ENCODE assay signal across 7 cellular contexts in the genomic region with DNA sequence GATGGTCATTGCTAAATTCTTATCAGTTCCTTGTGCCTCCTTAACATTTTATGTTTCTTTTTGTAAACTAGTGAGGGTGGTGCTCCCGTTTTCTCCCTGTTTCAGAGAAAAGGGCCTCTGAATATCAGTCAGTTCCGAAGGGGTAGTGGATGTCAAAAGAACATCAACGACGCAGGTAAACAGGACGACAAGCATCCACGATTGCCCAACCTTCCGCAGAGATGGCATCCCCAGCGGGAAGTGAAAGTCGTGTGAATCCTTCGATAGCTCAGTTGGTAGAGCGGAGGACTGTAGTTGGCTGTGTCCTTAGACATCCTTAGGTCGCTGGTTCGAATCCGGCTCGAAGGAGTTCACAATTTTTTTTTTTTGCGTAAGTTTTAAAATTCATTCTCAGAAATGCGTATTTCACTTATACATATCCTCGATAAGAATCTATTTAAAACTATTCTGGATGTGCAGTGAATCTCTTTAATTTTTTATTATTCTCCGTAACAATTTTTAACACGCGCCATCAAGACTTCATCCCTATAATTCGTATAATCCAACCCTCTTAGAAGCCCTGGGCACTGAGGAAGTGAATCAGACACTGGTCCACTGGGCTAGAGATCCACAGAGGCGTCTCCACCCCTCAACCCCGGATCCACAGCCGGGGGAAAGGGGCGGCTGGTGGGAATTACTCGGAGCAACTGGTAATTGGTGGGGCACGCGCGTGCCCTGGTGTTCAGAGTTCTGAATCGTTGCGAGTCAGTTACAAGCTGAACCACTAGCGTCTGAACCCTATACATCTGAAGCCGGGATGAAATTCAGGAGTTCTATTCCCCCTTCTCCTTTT.
DNase-seq lines count a peak whose midpoint lies in the region; ATAC-seq and TF ChIP-seq lines count a peak whose summit lies in the region.

No MANE protein-coding gene starts in this region.

- H3K27ac ChIP-seq in WERI-Rb-1 (peak overlapping the region; percentile 25; the same call in 1 of the 2 replicates), caudate nucleus (ENCODE audit: low read depth, low read length) (peak overlapping the region; percentile 92)

- peak; percentile 71 for TF ChIP-seq CTCF in WERI-Rb-1 (IDR thresholded peaks at IDR 0.05; ENCODE audit: low read depth, low read length)

- H3K4me3 ChIP-seq in WERI-Rb-1 (ENCODE audit: low read depth, low read length), result peak overlapping the region; percentile 97

- H3K27me3 ChIP-seq in WERI-Rb-1 (ENCODE audit: insufficient read depth, low read depth, severe bottlenecking), result no peaks in the 10 kb centered on the region

- peaks cover 4% of the 10 kb centered on the region; the same call in 1 of the 2 replicates for H3K36me3 ChIP-seq in WERI-Rb-1

- ATAC-seq in GM18517 (IDR thresholded peaks at IDR 0.05; ENCODE audit: unreplicated experiment) (peak; percentile 50), HG03139 (IDR thresholded peaks at IDR 0.05; ENCODE audit: unreplicated experiment) (peak; percentile 57)

- peak; percentile 98 for DNase-seq in NCI-H2227 (lab: John Stamatoyannopoulos, UW; ENCODE audit: unreplicated experiment)
- peak; percentile 97 for DNase-seq in WERI-Rb-1
- DNase-seq in caudate nucleus (lab: John Stamatoyannopoulos, UW), result peak; percentile 19 to 97 (median 83)
- DNase-seq in iris pigment epithelial cell (ENCODE audit: low read depth), result peak; percentile 78
- DNase-seq in stimulated activated CD4-positive, alpha-beta T cell treated with anti-CD3 and anti-CD28 coated beads, Interleukin-12 subunit alpha, Interleukin-12 subunit beta, amount 100 ng/mL, for 24 hours (ENCODE audit: low read depth in 2 of 2), result peak; percentile 98

- no peaks in the 10 kb centered on the region for H3K9me3 ChIP-seq in WERI-Rb-1 (ENCODE audit: severe bottlenecking)

Comparison
In these comparisons a context has a peak if more than half of its experiments do, and no peak if none do; other contexts are left out.
1. Peak in every context shown above with its lines: DNase-seq, ATAC-seq, H3K4me3 ChIP-seq and H3K27ac ChIP-seq.